In genomic region chr4:5399790-5400421, GRCh38 we compare ENCODE assay signal across 8 cellular contexts.
A peak's percentile ranks its signal among the peaks of the same experiment; 100 is the strongest.
DNase-seq lines count a peak whose midpoint lies in the region; ATAC-seq and TF ChIP-seq lines count a peak whose summit lies in the region.

No MANE protein-coding gene starts in this region.

- ATAC-seq in GM18907 (IDR thresholded peaks at IDR 0.05; ENCODE audit: unreplicated experiment) (peak; percentile 51), HG03108 (IDR thresholded peaks at IDR 0.05; ENCODE audit: unreplicated experiment) (no peak), left colon (no peak)

- H3K4me1 Mint-ChIP-seq in glutamatergic neuron (ENCODE audit: low read depth, unreplicated experiment): no peaks in the 10 kb centered on the region

- DNase-seq in A673 (ENCODE audit: low spot score) (peak; percentile 60), SJCRH30 (peak; percentile 34 to 69), glutamatergic neuron (peak; percentile 58), amniotic stem cell (lab: John Stamatoyannopoulos, UW) (no peak), midbrain (lab: John Stamatoyannopoulos, UW) (no peak), left colon (no peak)

- H3K27ac ChIP-seq in A673 (ENCODE audit: low read depth, low read length, poor library complexity, severe bottlenecking) (no peak overlapping the region), SJCRH30 (no peak overlapping the region)

- BruUV-seq in A673 (replicated peaks; lab: Mats Ljungman, UMichigan): no TSS peak

- CTCF ChIA-PET in A673 (lab: Charles Lee): interaction anchor here (0.7 kb wide), 1 partner anchor 388 kb away, joined by 3 read pairs; no protein-coding TSS in a partner anchor

- H3K36me3 ChIP-seq in A673 (ENCODE audit: insufficient read depth, low read length, poor library complexity, severe bottlenecking) (no peaks in the 10 kb centered on the region), SJCRH30 (no peaks in the 10 kb centered on the region)

- H3K4me3 Mint-ChIP-seq in glutamatergic neuron (ENCODE audit: unreplicated experiment): no peak overlapping the region

- H3K9me3 Mint-ChIP-seq in glutamatergic neuron (ENCODE audit: unreplicated experiment): peaks cover 9% of the 10 kb centered on the region

- intact Hi-C loops in A673 (cut with micrococcal nuclease; ENCODE audit: unreplicated experiment) (loop anchor here (5.0 kb wide), 1 partner anchor 392 kb away; no protein-coding TSS in a partner anchor), left colon (cut with DNase I, micrococcal nuclease) (no loop called here)

- no peak overlapping the region for H3K27ac Mint-ChIP-seq in glutamatergic neuron (ENCODE audit: unreplicated experiment)

- peak; percentile 81 for TF ChIP-seq CTCF in A673 (conservative IDR thresholded peaks at IDR 0.05; ENCODE audit: low read depth, low read length)
- peak; percentile 85 for TF ChIP-seq CTCF in glutamatergic neuron (IDR thresholded peaks at IDR 0.05; ENCODE audit: partially characterized antibody, unreplicated experiment)

- POLR2A ChIA-PET in A673 (lab: Charles Lee; ENCODE audit: low non-redundant PET): no interaction called here

- H3K9me3 ChIP-seq in A673 (ENCODE audit: low read depth, low read length, poor library complexity, severe bottlenecking): no peaks in the 10 kb centered on the region
- H3K9me3 ChIP-seq in SJCRH30 (replicated peaks): no peaks in the 10 kb centered on the region

- no peaks in the 10 kb centered on the region for H3K27me3 ChIP-seq in A673 (replicated peaks; ENCODE audit: insufficient read depth, low read depth, low read length, poor library complexity)
- no peaks in the 10 kb centered on the region for H3K27me3 ChIP-seq in SJCRH30

- H3K27me3 Mint-ChIP-seq in glutamatergic neuron (ENCODE audit: unreplicated experiment): peaks cover 7% of the 10 kb centered on the region

- H3K36me3 Mint-ChIP-seq in glutamatergic neuron (ENCODE audit: unreplicated experiment): peaks cover 17% of the 10 kb centered on the region

- H3K4me3 ChIP-seq in A673 (ENCODE audit: low read depth, low read length, poor library complexity, severe bottlenecking): no peak overlapping the region
- no peak overlapping the region for H3K4me3 ChIP-seq in SJCRH30

- H3K4me1 ChIP-seq in A673 (ENCODE audit: insufficient read depth, low read length, poor library complexity, severe bottlenecking) (no peaks in the 10 kb centered on the region), SJCRH30 (no peaks in the 10 kb centered on the region)

Comparison
In these comparisons a context has a peak if more than half of its experiments do, and no peak if none do; other contexts are left out.
1. DNase-seq: peak in A673 (single experiment), SJCRH30 (2 of 2) and glutamatergic neuron (single experiment); none in amniotic stem cell (single experiment), midbrain (single experiment) and left colon (0 of 2).